8 cellular contexts compared by ENCODE assay signal in the genomic region with DNA sequence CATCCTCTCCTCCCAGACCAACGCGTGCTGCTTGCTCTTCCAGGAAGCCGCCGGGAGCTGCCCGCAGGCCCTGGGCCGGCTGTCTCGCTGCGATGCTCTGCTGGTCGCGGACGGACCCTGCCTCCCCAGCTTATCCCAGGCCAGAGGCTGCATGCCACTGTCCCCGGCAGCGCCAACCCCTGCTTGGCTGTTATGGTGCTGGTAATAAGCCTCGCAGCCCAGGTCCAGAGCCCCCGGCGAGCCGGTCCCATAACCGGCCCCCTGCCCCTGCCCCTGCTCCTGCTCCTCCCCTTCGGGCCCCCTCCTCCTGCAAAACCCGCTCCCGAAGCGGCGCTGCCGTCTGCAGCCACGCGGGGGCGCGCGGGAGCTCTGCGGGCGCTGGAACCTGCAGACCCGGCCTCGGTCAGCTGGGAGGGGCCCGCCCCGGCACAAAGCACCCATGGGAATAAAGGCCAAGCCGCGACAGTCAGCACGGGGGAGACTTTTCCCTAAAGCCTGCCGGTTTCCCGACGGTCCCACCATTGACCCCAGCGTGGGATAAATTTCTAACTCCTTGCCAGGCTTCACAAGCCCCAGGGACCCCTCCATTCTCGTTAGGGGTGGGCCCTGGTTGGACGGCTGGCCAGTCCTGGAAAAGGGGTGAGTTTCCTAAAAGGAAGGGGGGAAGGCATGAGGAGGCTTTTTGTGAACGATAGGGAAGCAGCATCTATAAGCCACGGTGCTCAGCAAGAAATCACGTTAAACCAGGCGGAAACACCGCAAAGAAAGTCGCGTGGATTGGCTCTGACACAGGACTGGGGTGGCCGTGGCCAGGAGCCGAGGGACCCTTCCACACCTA. TPM values are rescaled to one million over a fixed set of nuclear protein-coding genes. Genes with fewer than 3 reads are reported as not detected.
DNase-seq lines count a peak whose midpoint lies in the region; ATAC-seq and TF ChIP-seq lines count a peak whose summit lies in the region.

No MANE protein-coding gene starts in this region.

- TF ChIP-seq POLR2A in NB4 (IDR thresholded peaks at IDR 0.05; ENCODE audit: extremely low read depth, insufficient read length) (no peak), adrenal gland (IDR thresholded peaks at IDR 0.05) (no peak)

- no peak overlapping the region for H3K27ac ChIP-seq in adrenal gland
- no peak overlapping the region for H3K27ac ChIP-seq in right cardiac atrium (ENCODE audit: low read length)

- H3K9me3 ChIP-seq in adrenal gland (replicated peaks in 1 of 3), result no peaks in the 10 kb centered on the region
- no peaks in the 10 kb centered on the region for H3K9me3 ChIP-seq in right cardiac atrium (ENCODE audit: control insufficient read depth, low read length)

- 10 to 41% (median 19%) methylated on average over 8 to 53 of the region's 53 CpGs for WGBS in adrenal gland, 4 donors
- WGBS in right cardiac atrium, result 9% methylated on average over 53 of the region's 53 CpGs

- H3K4me1 ChIP-seq in adrenal gland (replicated peaks in 1 of 2) (peaks cover 6 to 7% of the 10 kb centered on the region in 2 donors), right cardiac atrium (ENCODE audit: control insufficient read depth, insufficient read depth, low read length) (no peaks in the 10 kb centered on the region)

- intact Hi-C loops in adrenal gland (cut with DNase I) (loop anchor here in 1 of 2 donors (5.0 to 10.0 kb wide), 2 partner anchors 103 to 250 kb away; no protein-coding TSS in a partner anchor), right cardiac atrium (cut with DNase I) (loop anchor here in 2 of 4 donors (10.0 kb wide), 2 partner anchors 233 to 243 kb away; no protein-coding TSS in a partner anchor)

- ATAC-seq in right cardiac atrium, result peak; percentile 55 to 70
- ATAC-seq in HG03139 (IDR thresholded peaks at IDR 0.05; ENCODE audit: unreplicated experiment), result no peak
- ATAC-seq in GM21447 (IDR thresholded peaks at IDR 0.05; ENCODE audit: unreplicated experiment), result no peak

- H3K36me3 ChIP-seq in adrenal gland (replicated peaks in 1 of 2), result no peaks in the 10 kb centered on the region

- TF ChIP-seq CTCF in NB4 (IDR thresholded peaks at IDR 0.05; ENCODE audit: low read depth, low read length) (peak; percentile 90), adrenal gland (IDR thresholded peaks at IDR 0.05) (peak; percentile 60 to 95 (median 82))

- peaks cover 26% of the 10 kb centered on the region for H3K27me3 ChIP-seq in adrenal gland
- H3K27me3 ChIP-seq in right cardiac atrium (ENCODE audit: control insufficient read depth, insufficient read depth), result no peaks in the 10 kb centered on the region

- DNase-seq in EH (ENCODE audit: low read depth) (peak; percentile 50), NB4 (ENCODE audit: low read depth) (peak; percentile 77), T follicular helper cell (ENCODE audit: low read depth) (peak; percentile 58), adrenal gland (peak in 6 of 7 donors; percentile 55 to 79 (median 71)), right cardiac atrium (peak; percentile 67 to 91 (median 90)), putamen (ENCODE audit: low spot score) (peak; percentile 46)

- H3K4me3 ChIP-seq in NB4 (ENCODE audit: low read depth, low read length) (no peak overlapping the region), adrenal gland (no peak overlapping the region), right cardiac atrium (ENCODE audit: low read length) (no peak overlapping the region)

RNA-seq across cellular contexts. Expression of gene ENPP7, which starts 11.2 kb away (rescaled TPM):
- not detected for total RNA-seq in adrenal gland
- polyA plus RNA-seq in adrenal gland, result not detected
- not detected for total RNA-seq in right cardiac atrium
- not detected for polyA plus RNA-seq in right cardiac atrium

RNA-seq across cellular contexts. Expression of gene CBX2, which starts 36.0 kb away (rescaled TPM):
- 1 to 10 TPM in 2 of 8 donors, under 1 TPM in 6; 0.06 to 1.8 (median 0.69) TPM for total RNA-seq in adrenal gland
- under 1 TPM; 0.26 to 0.97 (median 0.88) TPM for polyA plus RNA-seq in adrenal gland
- 1 to 10 TPM; 1.5 to 3.5 (median 2.4) TPM for total RNA-seq in right cardiac atrium
- polyA plus RNA-seq in right cardiac atrium, result 2.4 TPM

RNA-seq across cellular contexts. Expression of gene CBX8, which starts 54.9 kb away (rescaled TPM):
- total RNA-seq in adrenal gland, result 10 to 100 TPM in 1 of 8 donors, 1 to 10 TPM in 6, under 1 TPM in 1; 0.85 to 10.6 (median 5.5) TPM
- 1 to 10 TPM; 1.0 to 7.4 (median 4.4) TPM for polyA plus RNA-seq in adrenal gland
- 1 to 10 TPM; 2.4 to 7.3 (median 5.5) TPM for total RNA-seq in right cardiac atrium
- 3.8 TPM for polyA plus RNA-seq in right cardiac atrium

Comparison
In these comparisons a context has a peak if more than half of its experiments do, and no peak if none do; other contexts are left out.
1. ATAC-seq: peak in right cardiac atrium (2 of 2); none in HG03139 (single experiment) and GM21447 (single experiment).
2. Peak in every context shown above with its lines, with median percentiles within 50 percentile points of each other: DNase-seq.